Comparison of ENCODE assay signal across 1 cellular context in the genomic region with DNA sequence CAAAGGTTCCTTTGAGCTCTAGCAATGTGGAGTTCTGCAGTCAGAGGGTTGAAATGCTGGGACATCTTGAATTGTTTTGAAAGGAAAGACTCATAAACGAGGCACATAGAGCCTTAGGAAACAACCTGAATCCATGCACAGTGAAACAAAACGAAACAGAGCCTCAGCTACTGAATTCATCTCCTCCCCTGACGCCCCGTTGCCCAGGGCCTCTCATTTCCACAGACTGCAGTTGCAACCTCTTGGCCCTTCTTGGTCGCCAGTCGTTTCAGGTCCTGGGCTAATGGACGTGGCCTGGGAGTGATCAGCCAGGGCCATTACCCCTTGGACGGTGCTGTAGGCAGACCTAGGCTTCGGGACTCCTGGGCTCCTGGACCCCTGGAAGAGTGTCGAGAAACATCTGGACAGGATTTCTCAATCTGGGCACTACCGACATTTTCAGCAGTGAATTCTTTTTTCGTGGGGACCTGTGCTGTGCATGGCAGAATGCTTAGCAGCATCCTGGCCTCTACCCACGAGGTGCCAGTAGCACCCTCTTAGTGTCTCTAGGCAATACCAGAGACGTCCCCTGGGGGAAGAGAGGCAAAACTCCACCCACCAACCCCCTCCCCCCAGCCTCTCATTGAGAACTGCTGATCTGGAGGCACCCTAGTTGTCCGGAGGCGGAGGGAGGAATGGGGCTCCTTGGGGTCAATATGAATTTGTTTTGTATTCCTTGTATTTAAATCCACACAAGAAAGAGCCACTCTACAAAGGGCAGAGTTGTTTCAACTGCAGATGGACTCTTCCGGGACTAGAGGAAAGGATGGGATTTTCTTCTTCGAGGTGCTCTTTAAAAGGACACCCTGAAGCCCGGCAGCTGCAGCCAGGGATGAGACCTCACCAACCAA.
TF ChIP-seq lines count a peak whose summit lies in the region.

No MANE protein-coding gene starts in this region.

TF ChIP-seq in GM23338, 12 proteins besides CTCF, POLR2A, EP300 and RAD21 (continued from another document):
- TF ChIP-seq, protein P1, sequence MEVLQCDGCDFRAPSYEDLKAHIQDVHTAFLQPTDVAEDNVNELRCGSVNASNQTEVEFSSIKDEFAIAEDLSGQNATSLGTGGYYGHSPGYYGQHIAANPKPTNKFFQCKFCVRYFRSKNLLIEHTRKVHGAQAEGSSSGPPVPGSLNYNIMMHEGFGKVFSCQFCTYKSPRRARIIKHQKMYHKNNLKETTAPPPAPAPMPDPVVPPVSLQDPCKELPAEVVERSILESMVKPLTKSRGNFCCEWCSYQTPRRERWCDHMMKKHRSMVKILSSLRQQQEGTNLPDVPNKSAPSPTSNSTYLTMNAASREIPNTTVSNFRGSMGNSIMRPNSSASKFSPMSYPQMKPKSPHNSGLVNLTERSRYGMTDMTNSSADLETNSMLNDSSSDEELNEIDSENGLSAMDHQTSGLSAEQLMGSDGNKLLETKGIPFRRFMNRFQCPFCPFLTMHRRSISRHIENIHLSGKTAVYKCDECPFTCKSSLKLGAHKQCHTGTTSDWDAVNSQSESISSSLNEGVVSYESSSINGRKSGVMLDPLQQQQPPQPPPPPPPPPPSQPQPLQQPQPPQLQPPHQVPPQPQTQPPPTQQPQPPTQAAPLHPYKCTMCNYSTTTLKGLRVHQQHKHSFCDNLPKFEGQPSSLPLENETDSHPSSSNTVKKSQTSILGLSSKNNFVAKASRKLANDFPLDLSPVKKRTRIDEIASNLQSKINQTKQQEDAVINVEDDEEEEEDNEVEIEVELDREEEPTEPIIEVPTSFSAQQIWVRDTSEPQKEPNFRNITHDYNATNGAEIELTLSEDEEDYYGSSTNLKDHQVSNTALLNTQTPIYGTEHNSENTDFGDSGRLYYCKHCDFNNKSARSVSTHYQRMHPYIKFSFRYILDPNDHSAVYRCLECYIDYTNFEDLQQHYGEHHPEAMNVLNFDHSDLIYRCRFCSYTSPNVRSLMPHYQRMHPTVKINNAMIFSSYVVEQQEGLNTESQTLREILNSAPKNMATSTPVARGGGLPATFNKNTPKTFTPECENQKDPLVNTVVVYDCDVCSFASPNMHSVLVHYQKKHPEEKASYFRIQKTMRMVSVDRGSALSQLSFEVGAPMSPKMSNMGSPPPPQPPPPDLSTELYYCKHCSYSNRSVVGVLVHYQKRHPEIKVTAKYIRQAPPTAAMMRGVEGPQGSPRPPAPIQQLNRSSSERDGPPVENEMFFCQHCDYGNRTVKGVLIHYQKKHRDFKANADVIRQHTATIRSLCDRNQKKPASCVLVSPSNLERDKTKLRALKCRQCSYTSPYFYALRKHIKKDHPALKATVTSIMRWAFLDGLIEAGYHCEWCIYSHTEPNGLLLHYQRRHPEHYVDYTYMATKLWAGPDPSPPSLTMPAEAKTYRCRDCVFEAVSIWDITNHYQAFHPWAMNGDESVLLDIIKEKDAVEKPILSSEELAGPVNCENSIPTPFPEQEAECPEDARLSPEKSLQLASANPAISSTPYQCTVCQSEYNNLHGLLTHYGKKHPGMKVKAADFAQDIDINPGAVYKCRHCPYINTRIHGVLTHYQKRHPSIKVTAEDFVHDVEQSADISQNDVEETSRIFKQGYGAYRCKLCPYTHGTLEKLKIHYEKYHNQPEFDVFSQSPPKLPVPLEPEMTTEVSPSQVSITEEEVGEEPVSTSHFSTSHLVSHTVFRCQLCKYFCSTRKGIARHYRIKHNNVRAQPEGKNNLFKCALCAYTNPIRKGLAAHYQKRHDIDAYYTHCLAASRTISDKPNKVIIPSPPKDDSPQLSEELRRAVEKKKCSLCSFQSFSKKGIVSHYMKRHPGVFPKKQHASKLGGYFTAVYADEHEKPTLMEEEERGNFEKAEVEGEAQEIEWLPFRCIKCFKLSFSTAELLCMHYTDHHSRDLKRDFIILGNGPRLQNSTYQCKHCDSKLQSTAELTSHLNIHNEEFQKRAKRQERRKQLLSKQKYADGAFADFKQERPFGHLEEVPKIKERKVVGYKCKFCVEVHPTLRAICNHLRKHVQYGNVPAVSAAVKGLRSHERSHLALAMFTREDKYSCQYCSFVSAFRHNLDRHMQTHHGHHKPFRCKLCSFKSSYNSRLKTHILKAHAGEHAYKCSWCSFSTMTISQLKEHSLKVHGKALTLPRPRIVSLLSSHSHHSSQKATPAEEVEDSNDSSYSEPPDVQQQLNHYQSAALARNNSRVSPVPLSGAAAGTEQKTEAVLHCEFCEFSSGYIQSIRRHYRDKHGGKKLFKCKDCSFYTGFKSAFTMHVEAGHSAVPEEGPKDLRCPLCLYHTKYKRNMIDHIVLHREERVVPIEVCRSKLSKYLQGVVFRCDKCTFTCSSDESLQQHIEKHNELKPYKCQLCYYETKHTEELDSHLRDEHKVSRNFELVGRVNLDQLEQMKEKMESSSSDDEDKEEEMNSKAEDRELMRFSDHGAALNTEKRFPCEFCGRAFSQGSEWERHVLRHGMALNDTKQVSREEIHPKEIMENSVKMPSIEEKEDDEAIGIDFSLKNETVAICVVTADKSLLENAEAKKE (CRISPR knock-in tag; IDR thresholded peaks at IDR 0.05) = no peak
- no peak for TF ChIP-seq NANOG (IDR thresholded peaks at IDR 0.05; ENCODE audit: borderline replicate concordance)
TF ChIP-seq in GM23338: peak in this region for 0.
